In the genomic region with DNA sequence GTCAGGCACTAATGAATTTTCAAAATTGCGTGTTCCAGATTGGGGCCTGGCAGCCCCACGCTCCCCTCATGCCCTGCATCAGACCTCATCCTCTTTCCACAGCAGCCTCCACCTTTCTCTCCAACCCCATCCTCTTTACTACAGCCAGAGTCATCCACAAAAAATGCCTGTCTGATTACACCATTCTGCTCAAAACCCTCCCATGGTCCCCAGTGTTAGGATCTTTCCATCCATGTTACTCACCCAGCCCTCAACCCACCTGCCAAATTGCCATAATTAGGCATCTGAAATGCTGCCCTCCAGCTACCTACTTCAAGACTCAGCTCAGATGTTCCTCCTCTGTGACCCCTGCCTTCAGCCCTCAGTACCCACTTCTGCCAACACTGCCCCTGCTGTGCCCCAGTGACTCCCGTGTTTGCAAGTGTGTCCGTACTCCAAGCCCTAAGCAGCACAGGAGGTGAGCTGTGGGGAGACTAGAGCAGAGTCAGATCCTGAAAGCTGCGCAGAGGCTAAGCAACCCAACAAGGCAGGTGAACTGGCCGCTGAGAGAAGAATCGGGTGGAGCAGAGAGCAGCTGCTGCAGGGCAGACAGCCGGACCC, we compare ENCODE assay signal across 8 cellular contexts. TPM values are rescaled to one million over a fixed set of nuclear protein-coding genes. Genes with fewer than 3 reads are reported as not detected.
DNase-seq lines count a peak whose midpoint lies in the region; ATAC-seq and TF ChIP-seq lines count a peak whose summit lies in the region.
"Had no signal": no experiment of that assay in that cellular context is flagged by ENCODE, and none has a peak within 500 bp of the region (broad histone marks: within the 10 kb centered on the region; RNA-seq: fewer than 3 reads in every experiment).

No MANE protein-coding gene starts in this region.

- no peaks in the 10 kb centered on the region for H3K79me2 ChIP-seq in H9 (ENCODE audit: insufficient read depth, low read length)

- H3K79me1 ChIP-seq in H9 (ENCODE audit: insufficient read depth, low read depth, low read length, poor library complexity, severe bottlenecking), result no peaks in the 10 kb centered on the region

- H4K91ac ChIP-seq in H9 (ENCODE audit: insufficient read length, low read depth, low read length), result no peak overlapping the region

- H2BK15ac ChIP-seq in H9 (ENCODE audit: low read depth, low read length), result peak overlapping the region; percentile 9; the same call in 1 of the 2 replicates

- peak overlapping the region; percentile 74; the same call in 1 of the 2 replicates for H3K14ac ChIP-seq in H9 (ENCODE audit: insufficient read depth, low read length)

- H3K4me1 Mint-ChIP-seq in H9, result peaks cover 33 to 41% of the 10 kb centered on the region in 2 experiments

- H4K5ac ChIP-seq in H9 (ENCODE audit: insufficient read length, low read depth, low read length), result no peak overlapping the region

- H3K4ac ChIP-seq in H9 (ENCODE audit: low read depth, low read length), result no peak overlapping the region

- H3K4me2 ChIP-seq in H9 (ENCODE audit: insufficient read depth, insufficient read length, low read length), result peak overlapping the region; percentile 65

- peaks cover 6% of the 10 kb centered on the region; the same call in 1 of the 2 replicates for H3K4me1 ChIP-seq in H9 (ENCODE audit: insufficient read depth, low read length)

- POLR2A ChIA-PET in RWPE1 (lab: Yijun Ruan, JAX; ENCODE audit: low non-redundant PET), result interaction anchor here (0.6 to 0.8 kb wide), 3 partner anchors 19 to 167 kb away, joined by 3 read pairs; no protein-coding TSS in a partner anchor

- no peak for TF ChIP-seq CTCF in H9 (conservative IDR thresholded peaks at IDR 0.05)
- no peak for TF ChIP-seq CTCF in RWPE1 (conservative IDR thresholded peaks at IDR 0.05; ENCODE audit: low read depth)

- H3T11ph ChIP-seq in H9 (ENCODE audit: low read length), result no peak overlapping the region

- no peak overlapping the region for H2AK5ac ChIP-seq in H9 (ENCODE audit: insufficient read length, low read length)

- H3K56ac ChIP-seq in H9 (ENCODE audit: insufficient read length, low read depth, low read length), result no peak overlapping the region

- H3K9me3 Mint-ChIP-seq in H9, result no peaks in the 10 kb centered on the region

- H3K9ac ChIP-seq in H9 (ENCODE audit: extremely low read depth, insufficient read length, low read length), result peak overlapping the region; percentile 20

- peaks cover 15% of the 10 kb centered on the region for H3K27me3 Mint-ChIP-seq in H9 (ENCODE audit: low read depth)

- no peak overlapping the region for H2BK120ac ChIP-seq in H9 (ENCODE audit: low read depth, low read length, poor library complexity, severe bottlenecking)

- DNase-seq in H9 (no peak), RWPE1 (ENCODE audit: low spot score) (peak; percentile 79), fibroblast of peridontal ligament (ENCODE audit: extremely low read depth) (peak; percentile 52), SKM-1 treated with dmso at 0.1 percent for 144 hours (lab: John Stamatoyannopoulos, UW; ENCODE audit: unreplicated experiment) (no peak), kidney glomerular epithelial cell (lab: John Stamatoyannopoulos, UW) (no peak)
- DNase-seq: activated CD8-positive, alpha-beta memory T cell treated with anti-CD3 and anti-CD28 coated beads, Interleukin-2, amount 50 U/mL, for 48 hours had no signal

- CTCF ChIA-PET in RWPE1 (lab: Yijun Ruan, JAX), result interaction anchor here (0.5 to 6.5 kb wide), 8 partner anchors 13 to 167 kb away, joined by 3 to 150 read pairs (median 4); partner anchors contain the start of gene IPO13

- no peaks in the 10 kb centered on the region for H4K20me1 ChIP-seq in H9 (ENCODE audit: control insufficient read depth, insufficient read depth, insufficient read length)

- no peak overlapping the region for H4K8ac ChIP-seq in H9 (replicated peaks; ENCODE audit: insufficient read length, low read depth, low read length)

- peaks cover 21% of the 10 kb centered on the region for H3K23me2 ChIP-seq in H9 (ENCODE audit: insufficient read length, low read depth, low read length, poor library complexity, severe bottlenecking)

- no peak overlapping the region for H2BK5ac ChIP-seq in H9 (ENCODE audit: insufficient read length, low read length)

- no peak overlapping the region for H2BK12ac ChIP-seq in H9 (ENCODE audit: insufficient read length, low read depth, low read length)

- H3K9me3 ChIP-seq in H9 (ENCODE audit: control insufficient read depth, low read depth, low read length), result no peaks in the 10 kb centered on the region

- no peak overlapping the region for H3K27ac ChIP-seq in H9 (ENCODE audit: insufficient read length, low read depth, low read length)
- peak overlapping the region; percentile 96 for H3K27ac ChIP-seq in RWPE1
- H3K27ac ChIP-seq in skin epidermis, result peak overlapping the region in 2 of 21 experiments; percentile 5 to 7

- ATAC-seq in HG02938 (IDR thresholded peaks at IDR 0.05; ENCODE audit: unreplicated experiment), result no peak

- H2AFZ ChIP-seq in H9 (ENCODE audit: low read length), result no peak overlapping the region

- H3K27ac Mint-ChIP-seq in H9, result peak overlapping the region in 1 of 3 experiments; percentile 49; a peak in 1 of 7 replicates

- H3K23ac ChIP-seq in H9 (ENCODE audit: insufficient read length, low read depth, low read length), result no peak overlapping the region

- no peak overlapping the region for H2BK20ac ChIP-seq in H9 (ENCODE audit: low read depth, low read length, poor library complexity, severe bottlenecking)

- WGBS in H9 (ENCODE audit: extremely low coverage, insufficient read length, low lambda C conversion rate), result no CpG with 5 or more reads among the region's 8 CpGs

- H3K36me3 Mint-ChIP-seq in H9 (ENCODE audit: insufficient read depth in 1 of 3, low read depth in 3 of 3), result 0 out of 7 replicates have a peak, but pooled peaks cover 0 to 3% (median 0%) of the 10 kb centered on the region in 3 experiments

- peak overlapping the region; percentile 37 for H3K18ac ChIP-seq in H9 (ENCODE audit: insufficient read length, low read depth, low read length)

- peak overlapping the region in 5 of 7 experiments; percentile 24 to 32 (median 32) for H3K4me3 ChIP-seq in skin epidermis

- no peaks in the 10 kb centered on the region for H3K27me3 ChIP-seq in H9 (ENCODE audit: insufficient read depth, low read length)

- H3K4me3 Mint-ChIP-seq in H9, result peak overlapping the region; percentile 76 to 88

RNA-seq across cellular contexts. Expression of gene ARTN, which starts 0.7 kb away (rescaled TPM):
- total RNA-seq in H9 (2021), result 10.6 and 11.6 TPM in 2 replicates

RNA-seq across cellular contexts. Expression of gene IPO13, which starts 13.9 kb away (rescaled TPM):
- total RNA-seq in H9 (2021), result 22.0 and 24.5 TPM in 2 replicates

RNA-seq across cellular contexts. Expression of gene DPH2, which starts 36.9 kb away (rescaled TPM):
- total RNA-seq in H9 (2021), result 74.4 and 79.6 TPM in 2 replicates

RNA-seq across cellular contexts. Expression of gene ATP6V0B, which starts 41.9 kb away (rescaled TPM):
- total RNA-seq in H9 (2021), result 127 and 131 TPM in 2 replicates

RNA-seq across cellular contexts. Expression of gene B4GALT2, which starts 46.1 kb away (rescaled TPM):
- total RNA-seq in H9 (2021), result 70.9 and 74.0 TPM in 2 replicates

Comparison
In these comparisons a context has a peak if more than half of its experiments do, and no peak if none do; other contexts are left out.
1. DNase-seq: peak in RWPE1 (single experiment) and fibroblast of peridontal ligament (single experiment); none in H9 (single experiment), SKM-1 treated with dmso at 0.1 percent for 144 hours (single experiment) and kidney glomerular epithelial cell (single experiment).